8 cellular contexts compared by ENCODE assay signal in genomic region chr22:19942071-19942885, GRCh38. TPM values are rescaled to one million over a fixed set of nuclear protein-coding genes. Genes with fewer than 3 reads are reported as not detected.
A peak's percentile ranks its signal among the peaks of the same experiment; 100 is the strongest.
DNase-seq lines count a peak whose midpoint lies in the region; ATAC-seq and TF ChIP-seq lines count a peak whose summit lies in the region.

No MANE protein-coding gene starts in this region.

- H3K9me3 Mint-ChIP-seq in immature natural killer cell, result peaks cover 0 to 2% (median 0%) of the 10 kb centered on the region in 6 donors

- H3K27me3 ChIP-seq in NT2/D1 (ENCODE audit: insufficient read depth, insufficient read length) (no peaks in the 10 kb centered on the region), body of pancreas (no peaks in the 10 kb centered on the region), skeletal muscle tissue (ENCODE audit: control insufficient read depth in 3 of 3, insufficient read depth in 3 of 3, low read length in 3 of 3) (no peaks in the 10 kb centered on the region)

- peak in 1 of 3 donors; percentile 12 for TF ChIP-seq POLR2A in body of pancreas (IDR thresholded peaks at IDR 0.05)

- H3K36me3 ChIP-seq in NT2/D1 (ENCODE audit: insufficient read depth, insufficient read length, low read length) (peaks cover 3% of the 10 kb centered on the region), body of pancreas (replicated peaks in 1 of 2; ENCODE audit: insufficient read depth in 1 of 2, low read depth in 2 of 2) (no peaks in the 10 kb centered on the region), skeletal muscle tissue (ENCODE audit: control insufficient read depth in 3 of 3, insufficient read depth in 3 of 3, low read length in 3 of 3) (no peaks in the 10 kb centered on the region)

- H3K9ac ChIP-seq in NT2/D1 (ENCODE audit: insufficient read length, low read depth), result peak overlapping the region; percentile 87
- peak overlapping the region; percentile 96 to 97 (median 97) for H3K9ac ChIP-seq in skeletal muscle tissue (ENCODE audit: low read depth in 1 of 3, low read length in 3 of 3)

- peak overlapping the region; percentile 85 to 94 (median 92) for H3K27ac ChIP-seq in body of pancreas
- H3K27ac ChIP-seq in skeletal muscle tissue (ENCODE audit: low read depth, low read length), result peak overlapping the region; percentile 94

- H3K4me1 Mint-ChIP-seq in immature natural killer cell, result peaks cover 38 to 44% of the 10 kb centered on the region in 2 donors

- H3K9me3 ChIP-seq in NT2/D1 (ENCODE audit: insufficient read depth, low read length), result no peaks in the 10 kb centered on the region
- H3K9me3 ChIP-seq in body of pancreas, result no peaks in the 10 kb centered on the region
- no peaks in the 10 kb centered on the region for H3K9me3 ChIP-seq in skeletal muscle tissue (ENCODE audit: control insufficient read depth in 3 of 3, low read length in 3 of 3)

- H3K4me1 ChIP-seq in NT2/D1 (ENCODE audit: insufficient read depth, insufficient read length) (peaks cover under 1% of the 10 kb centered on the region), body of pancreas (peaks cover 44% of the 10 kb centered on the region), skeletal muscle tissue (ENCODE audit: control insufficient read depth in 3 of 3, insufficient read depth in 3 of 3, low read length in 3 of 3) (peaks cover 25 to 44% (median 41%) of the 10 kb centered on the region in 3 donors)

- H3K27me3 Mint-ChIP-seq in immature natural killer cell (ENCODE audit: low read depth in 3 of 3), result no peaks in the 10 kb centered on the region

- TF ChIP-seq CTCF in body of pancreas (IDR thresholded peaks at IDR 0.05), result no peak

- intact Hi-C loops in body of pancreas (cut with DNase I), result no loop called here

- 2 to 3% methylated on average over 8 of the region's 8 CpGs for WGBS in body of pancreas, 2 donors

- DNase-seq in stimulated activated CD4-positive, alpha-beta T cell treated with anti-CD3 and anti-CD28 coated beads, Interleukin-2, amount 100 ng/mL, for 24 hours, result peak; percentile 24 to 37
- DNase-seq in stimulated activated CD4-positive, alpha-beta T cell treated with anti-CD3 and anti-CD28 coated beads, Interleukin-4, amount 100 ng/mL, for 4 hours, result no peak
- DNase-seq in NT2/D1 (ENCODE audit: low read depth, low spot score) (no peak), body of pancreas (peak in 1 of 4 donors; percentile 32), immature natural killer cell (no peak), ureter (ENCODE audit: low spot score) (no peak), NCI-H2196 (lab: John Stamatoyannopoulos, UW; ENCODE audit: unreplicated experiment) (no peak)

- H3K27ac Mint-ChIP-seq in immature natural killer cell, result peak overlapping the region; percentile 82 to 95 (median 90)

- H3K36me3 Mint-ChIP-seq in immature natural killer cell, result peaks cover 0 to 12% (median 4%) of the 10 kb centered on the region in 3 donors

- H3K4me3 ChIP-seq in NT2/D1 (ENCODE audit: insufficient read length, low read depth), result peak overlapping the region; percentile 70
- peak overlapping the region; percentile 48 to 67 for H3K4me3 ChIP-seq in body of pancreas
- H3K4me3 ChIP-seq in skeletal muscle tissue (ENCODE audit: low read length in 3 of 3), result peak overlapping the region; percentile 91 to 96 (median 95)

- peak; percentile 23 for ATAC-seq in body of pancreas

- peak overlapping the region; percentile 90 to 95 (median 94) for H3K4me3 Mint-ChIP-seq in immature natural killer cell

RNA-seq across cellular contexts. Expression of gene TXNRD2, which starts 0.7 kb away (rescaled TPM):
- total RNA-seq in body of pancreas, result 10 to 100 TPM; 22.1 to 23.6 TPM
- polyA plus RNA-seq in immature natural killer cell, result 10 to 100 TPM; 11.0 to 17.1 (median 15.5) TPM
- total RNA-seq in skeletal muscle tissue, result 13.6 TPM
- 41.6 TPM for total RNA-seq in ureter

RNA-seq across cellular contexts. Expression of gene COMT, which starts 0.7 kb away (rescaled TPM):
- total RNA-seq in body of pancreas, result 10 to 100 TPM; 85.6 to 98.2 TPM
- 100 to 1,000 TPM; 130 to 167 (median 155) TPM for polyA plus RNA-seq in immature natural killer cell
- total RNA-seq in skeletal muscle tissue, result 25.6 TPM
- total RNA-seq in ureter, result 202 TPM

Comparison
In these comparisons a context has a peak if more than half of its experiments do, and no peak if none do; other contexts are left out.
1. DNase-seq: peak in stimulated activated CD4-positive, alpha-beta T cell treated with anti-CD3 and anti-CD28 coated beads, Interleukin-2, amount 100 ng/mL, for 24 hours (2 of 2); none in stimulated activated CD4-positive, alpha-beta T cell treated with anti-CD3 and anti-CD28 coated beads, Interleukin-4, amount 100 ng/mL, for 4 hours (0 of 2), NT2/D1 (single experiment), immature natural killer cell (0 of 3), ureter (single experiment) and NCI-H2196 (single experiment).
2. Peak in every context shown above with its lines, with median percentiles within 50 percentile points of each other: H3K4me3 ChIP-seq.